ENCODE assay signal across 9 cellular contexts in genomic region chr12:43285248-43285647, GRCh38.
DNase-seq lines count a peak whose midpoint lies in the region; ATAC-seq, FAIRE-seq and TF ChIP-seq lines count a peak whose summit lies in the region.
"Had no signal": no experiment of that assay in that cellular context is flagged by ENCODE, and none has a peak within 500 bp of the region (broad histone marks: within the 10 kb centered on the region; RNA-seq: fewer than 3 reads in every experiment).

No MANE protein-coding gene starts in this region.

- H3K9me2 ChIP-seq in GM23248 (ENCODE audit: insufficient read depth) (no peaks in the 10 kb centered on the region), SK-N-SH (no peaks in the 10 kb centered on the region), Karpas-422 (replicated peaks; ENCODE audit: insufficient read depth, low read length) (no peaks in the 10 kb centered on the region)

- no peak overlapping the region for H2AFZ ChIP-seq in GM23248
- no peak overlapping the region for H2AFZ ChIP-seq in SK-N-SH (ENCODE audit: low read depth)
- no peak overlapping the region for H2AFZ ChIP-seq in Karpas-422 (ENCODE audit: low read length)

- H3K4me3 ChIP-seq in A549 (no peak overlapping the region), GM23248 (peak overlapping the region; percentile 11), SK-N-SH (ENCODE audit: low read depth in 2 of 2, low read length in 1 of 2) (no peak overlapping the region), gastroesophageal sphincter (no peak overlapping the region), Karpas-422 (ENCODE audit: low read length) (no peak overlapping the region), endodermal cell (ENCODE audit: low read length) (no peak overlapping the region)
- H3K4me3 ChIP-seq: vagina had no signal

- no peak for TF ChIP-seq CTCF in A549 (IDR thresholded peaks at IDR 0.05)
- no peak for TF ChIP-seq CTCF in SK-N-SH (IDR thresholded peaks at IDR 0.05)
- TF ChIP-seq CTCF in gastroesophageal sphincter (IDR thresholded peaks at IDR 0.05) = no peak
- TF ChIP-seq CTCF in endodermal cell (conservative IDR thresholded peaks at IDR 0.05) = no peak

- no peaks in the 10 kb centered on the region for H3K27me3 Mint-ChIP-seq in endodermal cell (ENCODE audit: insufficient read depth)

- H4K20me1 ChIP-seq in GM23248 (ENCODE audit: insufficient read depth) (no peaks in the 10 kb centered on the region), SK-N-SH (ENCODE audit: insufficient read depth) (no peaks in the 10 kb centered on the region), Karpas-422 (ENCODE audit: insufficient read depth, low read depth, low read length) (no peaks in the 10 kb centered on the region)

- peaks cover 5% of the 10 kb centered on the region; the same call in 1 of the 3 replicates for H3K4me1 ChIP-seq in A549
- H3K4me1 ChIP-seq in GM23248 (ENCODE audit: insufficient read depth) = peaks cover 68% of the 10 kb centered on the region
- peaks cover 5 to 7% of the 10 kb centered on the region in 2 experiments; a peak in 3 of 4 replicates for H3K4me1 ChIP-seq in SK-N-SH (ENCODE audit: control insufficient read depth in 1 of 2, insufficient read depth in 2 of 2, low read depth in 1 of 2, low read length in 1 of 2)
- H3K4me1 ChIP-seq in gastroesophageal sphincter = peaks cover 0 to 50% (median 2%) of the 10 kb centered on the region in 3 donors
- H3K4me1 ChIP-seq in Karpas-422 (ENCODE audit: low read length) = no peaks in the 10 kb centered on the region
- peaks cover 2% of the 10 kb centered on the region for H3K4me1 ChIP-seq in endodermal cell (ENCODE audit: control insufficient read depth, insufficient read depth, low read length)

- H3K79me2 ChIP-seq in GM23248 (ENCODE audit: insufficient read depth) = no peaks in the 10 kb centered on the region
- H3K79me2 ChIP-seq in SK-N-SH (ENCODE audit: insufficient read depth) = no peaks in the 10 kb centered on the region
- H3K79me2 ChIP-seq in Karpas-422 (ENCODE audit: low read length) = no peaks in the 10 kb centered on the region

- H3K36me3 Mint-ChIP-seq in endodermal cell (ENCODE audit: low read depth) = no peaks in the 10 kb centered on the region

- TF ChIP-seq POLR2A in A549 (IDR thresholded peaks at IDR 0.05; ENCODE audit: low read length) (no peak), gastroesophageal sphincter (IDR thresholded peaks at IDR 0.05) (no peak)

- H3F3A ChIP-seq in GM23248 (ENCODE audit: insufficient read depth) = peaks cover 49% of the 10 kb centered on the region
- H3F3A ChIP-seq in SK-N-SH (replicated peaks; ENCODE audit: insufficient read depth) = no peaks in the 10 kb centered on the region

- no peak overlapping the region for H3K27ac Mint-ChIP-seq in endodermal cell

- TF ChIP-seq EP300 in A549 (IDR thresholded peaks at IDR 0.05) (no peak), SK-N-SH (IDR thresholded peaks at IDR 0.05; ENCODE audit: borderline replicate concordance in 1 of 2, low read depth in 1 of 2, low read length in 1 of 2) (0 out of 4 replicates have a peak, but pooled peaks of 1 of the 2 experiments have one; percentile 33), gastroesophageal sphincter (IDR thresholded peaks at IDR 0.05) (no peak)

- no peak overlapping the region for H3K27ac ChIP-seq in A549
- H3K27ac ChIP-seq in GM23248 = peak overlapping the region; percentile 58
- H3K27ac ChIP-seq in SK-N-SH (ENCODE audit: low read depth in 2 of 2, low read length in 1 of 2) = peak overlapping the region in 1 of 2 experiments; percentile 40; a peak in 2 of 4 replicates
- H3K27ac ChIP-seq in gastroesophageal sphincter = peak overlapping the region in 3 of 4 donors; percentile 1 to 52 (median 38)
- no peak overlapping the region for H3K27ac ChIP-seq in Karpas-422 (ENCODE audit: low read length)
- H3K27ac ChIP-seq in endodermal cell (ENCODE audit: low read depth, low read length) = no peak overlapping the region
- H3K27ac ChIP-seq: vagina had no signal

- CTCF ChIA-PET in A549 (lab: Yijun Ruan, JAX) (no interaction called here), SK-N-SH (lab: Yijun Ruan, JAX) (no interaction called here)

- POLR2A ChIA-PET in A549 (lab: Yijun Ruan, JAX) = no interaction called here
- POLR2A ChIA-PET in SK-N-SH (lab: Yijun Ruan, JAX) = no interaction called here

- no peaks in the 10 kb centered on the region for H3K36me3 ChIP-seq in GM23248 (ENCODE audit: low read depth)
- no peaks in the 10 kb centered on the region for H3K36me3 ChIP-seq in SK-N-SH (replicated peaks in 1 of 2; ENCODE audit: control insufficient read depth in 1 of 2, insufficient read depth in 2 of 2, low read length in 1 of 2)
- H3K36me3 ChIP-seq in gastroesophageal sphincter = no peaks in the 10 kb centered on the region
- H3K36me3 ChIP-seq in Karpas-422 (ENCODE audit: insufficient read depth, low read length) = no peaks in the 10 kb centered on the region
- no peaks in the 10 kb centered on the region for H3K36me3 ChIP-seq in endodermal cell (ENCODE audit: control insufficient read depth, insufficient read depth, low read length)
- H3K36me3 ChIP-seq: vagina had no signal

- no peak overlapping the region for H3K4me3 Mint-ChIP-seq in endodermal cell

- ATAC-seq in A549 (no peak), gastroesophageal sphincter (peak; percentile 69), GM18502 (IDR thresholded peaks at IDR 0.05; ENCODE audit: poor library complexity, unreplicated experiment) (no peak)

- peaks cover 14% of the 10 kb centered on the region for H3K4me1 Mint-ChIP-seq in endodermal cell

- no peak overlapping the region for H3K4me2 ChIP-seq in A549
- H3K4me2 ChIP-seq in GM23248 (ENCODE audit: unreplicated experiment) = peak overlapping the region; percentile 63
- H3K4me2 ChIP-seq in SK-N-SH = peak overlapping the region; percentile 39; the same call in 1 of the 2 replicates
- H3K4me2 ChIP-seq in Karpas-422 (ENCODE audit: low read depth, low read length, poor library complexity, severe bottlenecking) = no peak overlapping the region

- DNase-seq in A549 (ENCODE audit: low read depth in 1 of 2, low spot score in 1 of 2) (no peak), GM23248 (peak; percentile 96), SK-N-SH (no peak), Karpas-422 (no peak), endodermal cell (no peak), activated T-cell treated with anti-CD3 and anti-CD28 coated beads for 4 hours (no peak)

- H3K27me3 ChIP-seq in GM23248 (replicated peaks; ENCODE audit: insufficient read depth) (no peaks in the 10 kb centered on the region), SK-N-SH (ENCODE audit: insufficient read depth) (no peaks in the 10 kb centered on the region), gastroesophageal sphincter (no peaks in the 10 kb centered on the region), Karpas-422 (ENCODE audit: low read length) (no peaks in the 10 kb centered on the region), endodermal cell (ENCODE audit: control insufficient read depth, insufficient read depth, low read length, poor library complexity, severe bottlenecking) (no peaks in the 10 kb centered on the region)
- H3K27me3 ChIP-seq: vagina had no signal

- H3K9me3 ChIP-seq in A549 (no peaks in the 10 kb centered on the region), GM23248 (ENCODE audit: low read depth) (no peaks in the 10 kb centered on the region), SK-N-SH (no peaks in the 10 kb centered on the region), gastroesophageal sphincter (no peaks in the 10 kb centered on the region), Karpas-422 (ENCODE audit: low read length) (no peaks in the 10 kb centered on the region), endodermal cell (ENCODE audit: control insufficient read depth, low read length) (peaks cover 2% of the 10 kb centered on the region)
- H3K9me3 ChIP-seq: vagina had no signal

- no peak overlapping the region for H3K9ac ChIP-seq in GM23248
- no peak overlapping the region for H3K9ac ChIP-seq in SK-N-SH
- no peak overlapping the region for H3K9ac ChIP-seq in Karpas-422 (ENCODE audit: low read length)
- no peak overlapping the region for H3K9ac ChIP-seq in endodermal cell (ENCODE audit: extremely low read depth, low read length, poor library complexity, severe bottlenecking)

- TF ChIP-seq RAD21 in A549 (conservative IDR thresholded peaks at IDR 0.05 in 1 of 2, IDR thresholded peaks at IDR 0.05 in 1 of 2) = no peak
- no peak for TF ChIP-seq RAD21 in SK-N-SH (IDR thresholded peaks at IDR 0.05; ENCODE audit: low read length)

- WGBS in A549 (ENCODE audit: missing lambda C conversion rate) = 19% methylated on average over 3 of the region's 3 CpGs
- WGBS in GM23248 (ENCODE audit: low coverage in 1 of 2, low lambda C conversion rate in 2 of 2, missing lambda C conversion rate in 2 of 2), 2 experiments = 0 to 2% methylated on average over 3 of the region's 3 CpGs
- 43% methylated on average over 3 of the region's 3 CpGs for WGBS in SK-N-SH (ENCODE audit: low lambda C conversion rate)
- WGBS in gastroesophageal sphincter (ENCODE audit: low coverage in 1 of 2), 2 donors = 37 to 42% methylated on average over 3 of the region's 3 CpGs
- 85 to 95% methylated on average over 3 of the region's 3 CpGs for WGBS in endodermal cell (ENCODE audit: insufficient coverage in 1 of 2, insufficient read length in 1 of 2), 2 experiments

- in situ Hi-C loops in GM23248 (cut with MboI) = loop anchor here (25.0 kb wide), 1 partner anchor 1148 kb away; the partner anchor contains the start of gene GXYLT1

- peak; percentile 51 for FAIRE-seq in A549 (lab: Jason Lieb, UNC)

- no peaks in the 10 kb centered on the region for H3K9me3 Mint-ChIP-seq in endodermal cell

TF ChIP-seq in A549, 52 proteins besides CTCF, POLR2A, EP300 and RAD21 (continues in another document):
- TF ChIP-seq SREBF2 (IDR thresholded peaks at IDR 0.05) = no peak
- TF ChIP-seq CBX2 (IDR thresholded peaks at IDR 0.05; ENCODE audit: borderline replicate concordance, low read depth) = no peak
- no peak for TF ChIP-seq FOSB (CRISPR knock-in tag; IDR thresholded peaks at IDR 0.05)
- no peak for TF ChIP-seq NPAS2 (CRISPR knock-in tag; IDR thresholded peaks at IDR 0.05; ENCODE audit: borderline replicate concordance)

TF ChIP-seq in SK-N-SH, 30 proteins besides CTCF, POLR2A, EP300 and RAD21 (continues in another document):
- TF ChIP-seq GATA2 (CRISPR knock-in tag; IDR thresholded peaks at IDR 0.05) (no peak), TEAD4 (IDR thresholded peaks at IDR 0.05; ENCODE audit: borderline replicate concordance, insufficient read depth) (peak; percentile 27; the same call in 1 of the 2 replicates), ZBTB33 (IDR thresholded peaks at IDR 0.05; ENCODE audit: borderline replicate concordance, low read depth) (no peak)

Comparison
In these comparisons a context has a peak if more than half of its experiments do, and no peak if none do; other contexts are left out.
1. H3K27ac ChIP-seq: peak in GM23248 (single experiment) and gastroesophageal sphincter (3 of 4); none in A549 (0 of 2), Karpas-422 (single experiment) and endodermal cell (single experiment).
2. H3K4me2 ChIP-seq: peak in GM23248 (single experiment) and SK-N-SH (single experiment); none in A549 (single experiment) and Karpas-422 (single experiment).
3. Of the 12 proteins assayed by ChIP-seq in both A549 and SK-N-SH: peak only in A549: none; only in SK-N-SH: PBX3; in both: none; in neither: 10; mixed calls (peak in some experiments, not most) for 1.